ENCODE assay signal across 1 cellular context in genomic region chr11:45250035-45250693, GRCh38.
TF ChIP-seq lines count a peak whose summit lies in the region.

No MANE protein-coding gene starts in this region.

TF ChIP-seq in HEK293, 187 proteins besides CTCF, POLR2A, EP300 and RAD21 (continued from another document):
- TF ChIP-seq PRDM10 (tag by site-specific recombination; IDR thresholded peaks at IDR 0.05) = peak; percentile 47
